In the genomic region with DNA sequence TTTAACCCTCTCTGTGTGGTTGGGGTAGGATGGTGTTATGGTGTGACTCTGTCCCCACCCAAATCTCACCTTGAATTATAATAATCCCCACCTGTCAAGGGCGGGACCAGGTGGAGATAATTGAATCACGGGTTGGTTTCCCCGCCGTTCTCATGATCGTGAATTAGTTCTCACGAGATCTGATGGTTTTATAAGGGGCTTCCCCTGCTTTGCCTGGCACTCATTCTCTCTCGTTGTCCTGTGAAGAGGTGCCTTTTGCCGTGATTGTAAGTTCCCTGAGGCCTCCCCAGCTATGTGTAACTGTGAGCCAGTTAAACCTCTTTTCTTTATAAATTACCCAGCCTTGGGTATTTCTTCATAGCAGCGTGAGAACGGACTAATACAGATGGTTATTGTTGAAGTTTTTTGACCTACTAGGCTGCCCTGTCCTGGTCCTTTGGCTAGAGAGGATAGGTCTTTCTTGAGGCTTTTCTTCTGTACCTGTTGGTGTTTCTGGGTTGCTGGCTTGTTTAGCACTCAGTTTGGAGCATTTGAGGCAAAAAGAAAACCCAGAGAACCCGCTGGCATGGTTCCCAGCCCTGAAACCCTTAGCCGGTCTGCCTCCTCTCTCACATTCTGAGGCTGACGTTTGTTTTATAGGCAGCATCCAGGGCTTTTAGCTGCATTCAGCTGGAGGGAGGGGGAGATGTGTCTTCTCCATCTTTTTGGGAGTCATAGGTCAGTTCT, we compare ENCODE assay signal across 9 cellular contexts.
DNase-seq lines count a peak whose midpoint lies in the region; ATAC-seq and TF ChIP-seq lines count a peak whose summit lies in the region.
"Had no signal": no experiment of that assay in that cellular context is flagged by ENCODE, and none has a peak within 500 bp of the region (broad histone marks: within the 10 kb centered on the region; RNA-seq: fewer than 3 reads in every experiment).

No MANE protein-coding gene starts in this region.

- H3K27ac ChIP-seq in OCI-LY3 (ENCODE audit: low read length) (peak overlapping the region; percentile 50), tibial artery (peak overlapping the region; percentile 76 to 91)

- H3K4me1 ChIP-seq in OCI-LY3 (ENCODE audit: low read length) (peaks cover 58% of the 10 kb centered on the region), tibial artery (peaks cover 0 to 97% (median 61%) of the 10 kb centered on the region in 4 donors)

- intact Hi-C loops in tibial artery (cut with DNase I; ENCODE audit: low total_unique reads): no loop called here

- ATAC-seq in activated CD8-positive, alpha-beta memory T cell treated with anti-CD3 and anti-CD28 coated beads, Interleukin-2, amount 10 ng/mL, durations not matched to agents 7 days and 5 days: no peak
- ATAC-seq in HG03039 (IDR thresholded peaks at IDR 0.05; ENCODE audit: unreplicated experiment): no peak

- in situ Hi-C loops in KBM-7 (cut with MboI; ENCODE audit: low pct_unique_long_range_greater_than_20kb, low sequenced_read_pairs): no loop called here

- H3K36me3 ChIP-seq in OCI-LY3 (replicated peaks; ENCODE audit: low read depth, low read length) (peaks cover 51% of the 10 kb centered on the region), tibial artery (no peaks in the 10 kb centered on the region)

- peaks cover 46% of the 10 kb centered on the region for H4K20me1 ChIP-seq in OCI-LY3 (ENCODE audit: insufficient read depth, low read length)

- no peaks in the 10 kb centered on the region for H3K27me3 Mint-ChIP-seq in activated CD8-positive, alpha-beta memory T cell treated with anti-CD3 and anti-CD28 coated beads, Interleukin-2, amount 10 ng/mL, durations not matched to agents 7 days and 5 days
- peaks cover 20% of the 10 kb centered on the region for H3K27me3 Mint-ChIP-seq in glutamatergic neuron (ENCODE audit: unreplicated experiment)

- H3K9ac ChIP-seq in OCI-LY3 (ENCODE audit: low read length): peak overlapping the region; percentile 33; the same call in 1 of the 2 replicates

- no peak for DNase-seq in activated CD8-positive, alpha-beta memory T cell treated with anti-CD3 and anti-CD28 coated beads, Interleukin-2, amount 10 ng/mL, durations not matched to agents 7 days and 5 days
- DNase-seq in activated CD8-positive, alpha-beta memory T cell treated with anti-CD3 and anti-CD28 coated beads for 24 hours: no peak
- DNase-seq in glutamatergic neuron: no peak
- no peak for DNase-seq in tibial artery
- DNase-seq in NCI-H526 treated with DMSO at 0.1 percent for 48 hours (lab: John Stamatoyannopoulos, UW): no peak
- DNase-seq in KBM-7: no peak
- DNase-seq: NCI-H146 had no signal

- peaks cover 8% of the 10 kb centered on the region; the same call in 1 of the 2 replicates for H3K9me3 ChIP-seq in OCI-LY3 (ENCODE audit: insufficient read depth, low read length)
- no peaks in the 10 kb centered on the region for H3K9me3 ChIP-seq in tibial artery

- peaks cover 100% of the 10 kb centered on the region for H3K79me2 ChIP-seq in OCI-LY3 (ENCODE audit: low read length)

- TF ChIP-seq CTCF in OCI-LY3 (IDR thresholded peaks at IDR 0.05; ENCODE audit: low read depth, low read length) (no peak), glutamatergic neuron (IDR thresholded peaks at IDR 0.05; ENCODE audit: partially characterized antibody, unreplicated experiment) (no peak), tibial artery (IDR thresholded peaks at IDR 0.05) (no peak)

- peak overlapping the region; percentile 64 for H3K4me3 ChIP-seq in OCI-LY3 (ENCODE audit: low read length)
- peak overlapping the region in 1 of 2 donors; percentile 4 for H3K4me3 ChIP-seq in tibial artery

- peak overlapping the region; percentile 72 for H3K4me2 ChIP-seq in OCI-LY3 (ENCODE audit: low read length)

- H3K36me3 Mint-ChIP-seq in activated CD8-positive, alpha-beta memory T cell treated with anti-CD3 and anti-CD28 coated beads, Interleukin-2, amount 10 ng/mL, durations not matched to agents 7 days and 5 days: peaks cover 35% of the 10 kb centered on the region
- peaks cover 4% of the 10 kb centered on the region for H3K36me3 Mint-ChIP-seq in glutamatergic neuron (ENCODE audit: unreplicated experiment)

- peak overlapping the region; percentile 50 for H3K4me3 Mint-ChIP-seq in activated CD8-positive, alpha-beta memory T cell treated with anti-CD3 and anti-CD28 coated beads, Interleukin-2, amount 10 ng/mL, durations not matched to agents 7 days and 5 days
- H3K4me3 Mint-ChIP-seq in glutamatergic neuron (ENCODE audit: unreplicated experiment): peak overlapping the region; percentile 77

- CTCF ChIA-PET in activated CD8-positive, alpha-beta memory T cell treated with anti-CD3 and anti-CD28 coated beads, Interleukin-2, amount 10 ng/mL, durations not matched to agents 7 days and 5 days (lab: Charles Lee): interaction anchor here (1.2 to 1.8 kb wide), 3 partner anchors 15 to 116 kb away, joined by 3 to 5 read pairs (median 5); no protein-coding TSS in a partner anchor

- H2AFZ ChIP-seq in OCI-LY3 (ENCODE audit: low read depth, low read length): no peak overlapping the region

- H3K4me1 Mint-ChIP-seq in activated CD8-positive, alpha-beta memory T cell treated with anti-CD3 and anti-CD28 coated beads, Interleukin-2, amount 10 ng/mL, durations not matched to agents 7 days and 5 days: peaks cover 80% of the 10 kb centered on the region
- peaks cover 90% of the 10 kb centered on the region for H3K4me1 Mint-ChIP-seq in glutamatergic neuron (ENCODE audit: low read depth, unreplicated experiment)

- no peaks in the 10 kb centered on the region for H3K9me3 Mint-ChIP-seq in activated CD8-positive, alpha-beta memory T cell treated with anti-CD3 and anti-CD28 coated beads, Interleukin-2, amount 10 ng/mL, durations not matched to agents 7 days and 5 days (ENCODE audit: low read depth)
- peaks cover 40% of the 10 kb centered on the region for H3K9me3 Mint-ChIP-seq in glutamatergic neuron (ENCODE audit: unreplicated experiment)

- H3K27ac Mint-ChIP-seq in activated CD8-positive, alpha-beta memory T cell treated with anti-CD3 and anti-CD28 coated beads, Interleukin-2, amount 10 ng/mL, durations not matched to agents 7 days and 5 days: peak overlapping the region; percentile 78
- peak overlapping the region; percentile 98 for H3K27ac Mint-ChIP-seq in glutamatergic neuron (ENCODE audit: unreplicated experiment)

- no peaks in the 10 kb centered on the region for H3K27me3 ChIP-seq in OCI-LY3 (ENCODE audit: low read depth, low read length)
- no peaks in the 10 kb centered on the region for H3K27me3 ChIP-seq in tibial artery
